ENCODE assay signal across 19 cellular contexts in the genomic region with DNA sequence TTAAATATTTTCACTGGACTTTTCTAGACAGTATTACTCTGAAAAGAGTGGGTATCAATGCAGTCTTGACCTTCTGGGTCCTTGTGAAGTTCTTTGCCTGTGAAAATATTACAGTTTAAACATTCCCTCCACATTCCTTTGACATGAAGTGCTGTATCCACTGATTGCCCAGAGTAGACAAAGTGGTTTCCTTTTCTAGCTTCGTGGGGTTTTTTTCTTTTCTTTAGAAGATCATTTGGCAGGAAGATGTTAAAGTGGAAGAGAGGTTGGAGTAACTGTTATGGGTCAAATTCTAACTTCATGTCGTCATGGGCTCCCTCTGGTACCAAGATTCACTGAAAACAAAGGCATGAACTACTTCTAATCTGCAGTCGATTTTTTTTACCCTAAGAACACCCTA.
A peak's percentile ranks its signal among the peaks of the same experiment; 100 is the strongest.
DNase-seq lines count a peak whose midpoint lies in the region; ATAC-seq and TF ChIP-seq lines count a peak whose summit lies in the region.
"Had no signal": no experiment of that assay in that cellular context is flagged by ENCODE, and none has a peak within 500 bp of the region (broad histone marks: within the 10 kb centered on the region; RNA-seq: fewer than 3 reads in every experiment).

No MANE protein-coding gene starts in this region.

- intact Hi-C loops in PC-9 (cut with micrococcal nuclease; ENCODE audit: unreplicated experiment) = no loop called here

- ATAC-seq in GM21786 (IDR thresholded peaks at IDR 0.05; ENCODE audit: unreplicated experiment) = no peak
- ATAC-seq: activated CD8-positive, alpha-beta memory T cell treated with anti-CD3 and anti-CD28 coated beads, Interleukin-2, amount 10 ng/mL, durations not matched to agents 7 days and 5 days; T-cell had no signal

- H3K36me3 ChIP-seq in PC-9 (ENCODE audit: low read depth) = no peaks in the 10 kb centered on the region
- H3K36me3 ChIP-seq: cardiac muscle cell, ovary had no signal

- TF ChIP-seq CTCF in PC-9 (conservative IDR thresholded peaks at IDR 0.05) (no peak), fibroblast of pulmonary artery (IDR thresholded peaks at IDR 0.05; ENCODE audit: low read length, missing control alignments) (no peak)

- no peaks in the 10 kb centered on the region for H3K4me1 ChIP-seq in PC-9 (replicated peaks; ENCODE audit: insufficient read depth)

- no peaks in the 10 kb centered on the region for H3K9me2 ChIP-seq in PC-9 (ENCODE audit: insufficient read depth)

- no peaks in the 10 kb centered on the region for H4K20me1 ChIP-seq in PC-9 (ENCODE audit: insufficient read depth)

- H3K79me2 ChIP-seq in PC-9 (ENCODE audit: low read depth) = no peaks in the 10 kb centered on the region

- no peaks in the 10 kb centered on the region for H3K27me3 ChIP-seq in PC-9 (ENCODE audit: insufficient read depth, low read depth)
- H3K27me3 ChIP-seq: cardiac muscle cell, ovary had no signal

- H2AFZ ChIP-seq in PC-9 = no peak overlapping the region; the same call in 1 of the 2 replicates

- POLR2A ChIA-PET in PC-9 (lab: Charles Lee; ENCODE audit: unreplicated experiment) = no interaction called here

- peaks cover 7% of the 10 kb centered on the region; the same call in 1 of the 2 replicates for H3K9me3 ChIP-seq in PC-9 (ENCODE audit: insufficient read depth, low read depth)
- H3K9me3 ChIP-seq: ovary had no signal

- peak overlapping the region; percentile 30; the same call in 1 of the 2 replicates for H3K4me2 ChIP-seq in PC-9

- H3K4me3 ChIP-seq in PC-9 = no peak overlapping the region
- H3K4me3 ChIP-seq in fibroblast of pulmonary artery (replicated peaks; ENCODE audit: low read depth, low read length) = no peak overlapping the region
- H3K4me3 ChIP-seq: cardiac muscle cell, ovary had no signal

- DNase-seq in ELR (ENCODE audit: low read depth) = peak; percentile 43
- no peak for DNase-seq in PC-9
- DNase-seq in fibroblast of pulmonary artery (ENCODE audit: low read depth) = peak; percentile 30
- peak; percentile 53 for DNase-seq in smooth muscle cell of the brain vasculature (ENCODE audit: low read depth, low spot score)
- DNase-seq in NCI-H2227 treated with DMSO at 0.1 percent for 48 hours (lab: John Stamatoyannopoulos, UW) = no peak
- DNase-seq in DMS53 (lab: John Stamatoyannopoulos, UW) = no peak
- no peak for DNase-seq in DMS53 treated with DMSO at 0.1 percent for 48 hours (lab: John Stamatoyannopoulos, UW; ENCODE audit: unreplicated experiment)
- DNase-seq: activated CD8-positive, alpha-beta memory T cell treated with anti-CD3 and anti-CD28 coated beads, Interleukin-2, amount 10 ng/mL, durations not matched to agents 7 days and 5 days; activated naive CD4-positive, alpha-beta T cell treated with Interleukin-2 at 50 U/mL for 16 hours; CD4-positive, alpha-beta memory T cell; GF-D8; head of caudate nucleus; Karpas-422; midbrain; NCI-H524 treated with DMSO at 0.1 percent for 48 hours; ovary; T-cell had no signal

- CTCF ChIA-PET in PC-9 (lab: Charles Lee) = no interaction called here

- H3K27ac ChIP-seq in PC-9 = no peak overlapping the region
- H3K27ac ChIP-seq: cardiac muscle cell, ovary had no signal

- no TSS peak for BruUV-seq in PC-9 (replicated peaks; lab: Mats Ljungman, UMichigan)

- peaks cover 2% of the 10 kb centered on the region; the same call in 1 of the 2 replicates for H3F3A ChIP-seq in PC-9 (ENCODE audit: insufficient read depth, low read depth)

Comparison
In these comparisons a context has a peak if more than half of its experiments do, and no peak if none do; other contexts are left out.
1. DNase-seq: peak in ELR (single experiment), fibroblast of pulmonary artery (single experiment) and smooth muscle cell of the brain vasculature (single experiment); none in PC-9 (0 of 2), NCI-H2227 treated with DMSO at 0.1 percent for 48 hours (single experiment), DMS53 (single experiment) and DMS53 treated with DMSO at 0.1 percent for 48 hours (single experiment).